35 cellular contexts compared by ENCODE assay signal in the genomic region with DNA sequence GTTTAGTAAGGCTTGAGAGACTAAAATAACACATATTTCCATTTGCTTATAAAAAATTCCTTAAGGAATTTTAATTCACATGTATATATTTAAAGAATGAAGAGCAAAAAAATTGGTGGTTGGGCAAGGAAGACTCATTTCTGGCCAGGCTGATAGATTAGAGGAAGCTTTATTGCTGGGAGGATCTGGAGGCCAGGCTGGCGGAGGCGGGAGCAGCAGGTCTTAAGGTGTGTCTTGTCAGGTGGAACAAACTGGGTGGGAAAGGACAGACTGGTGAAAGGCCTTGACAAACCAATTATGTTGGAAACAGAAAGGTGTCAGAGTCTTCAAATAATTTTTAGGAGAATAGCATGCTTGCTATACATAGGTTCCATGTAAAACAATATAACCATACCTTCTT.
"Had no signal": no experiment of that assay in that cellular context is flagged by ENCODE, and none has a peak within 500 bp of the region (broad histone marks: within the 10 kb centered on the region; RNA-seq: fewer than 3 reads in every experiment).

No MANE protein-coding gene starts in this region.

- H3K36me3 Mint-ChIP-seq: activated naive CD4-positive, alpha-beta T cell treated with anti-CD3 and anti-CD28 coated beads, Interleukin-2, amount 10 ng/mL, durations not matched to agents 7 days and 5 days; activated naive CD4-positive, alpha-beta T cell treated with anti-CD3 and anti-CD28 coated beads, Interleukin-2, amount 50 U/mL, for 24 hours; activated naive CD4-positive, alpha-beta T cell treated with anti-CD3 and anti-CD28 coated beads, Interleukin-2, amount 50 U/mL, for 72 hours; activated naive CD8-positive, alpha-beta T cell; activated naive CD8-positive, alpha-beta T cell treated with anti-CD3 and anti-CD28 coated beads for 36 hours; activated naive CD8-positive, alpha-beta T cell treated with anti-CD3 and anti-CD28 coated beads, Interleukin-2, amount 10 ng/mL, durations not matched to agents 7 days and 5 days had no signal

- ATAC-seq: activated naive CD4-positive, alpha-beta T cell treated with anti-CD3 and anti-CD28 coated beads, Interleukin-2, amount 50 U/mL, for 72 hours; activated naive CD8-positive, alpha-beta T cell treated with anti-CD3 and anti-CD28 coated beads, Interleukin-2, amount 50 U/mL, for 24 hours; activated T-cell treated with anti-CD3 and anti-CD28 coated beads, Interleukin-2, amount 50 U/mL, for 4 hours; activated T-cell treated with anti-CD3 and anti-CD28 coated beads, Interleukin-2, amount 50 U/mL, for 72 hours; activated T-helper 17 cell treated with anti-CD3 and anti-CD28 coated beads, Interleukin-2, amount 50 U/mL, for 72 hours; body of pancreas had no signal

- H3K4me3 Mint-ChIP-seq: activated naive CD4-positive, alpha-beta T cell treated with anti-CD3 and anti-CD28 coated beads for 36 hours; activated naive CD4-positive, alpha-beta T cell treated with anti-CD3 and anti-CD28 coated beads, Interleukin-2, amount 10 ng/mL, durations not matched to agents 7 days and 5 days; activated naive CD4-positive, alpha-beta T cell treated with anti-CD3 and anti-CD28 coated beads, Interleukin-2, amount 50 U/mL, for 24 hours; activated naive CD8-positive, alpha-beta T cell; activated naive CD8-positive, alpha-beta T cell treated with anti-CD3 and anti-CD28 coated beads for 36 hours; activated naive CD8-positive, alpha-beta T cell treated with anti-CD3 and anti-CD28 coated beads, Interleukin-2, amount 10 ng/mL, durations not matched to agents 7 days and 5 days; activated naive CD8-positive, alpha-beta T cell treated with anti-CD3 and anti-CD28 coated beads, Interleukin-2, amount 50 U/mL, for 24 hours; activated T-cell treated with anti-CD3 and anti-CD28 coated beads, Interleukin-2, amount 50 U/mL, for 24 hours; activated T-cell treated with anti-CD3 and anti-CD28 coated beads, Interleukin-2, amount 50 U/mL, for 4 hours; activated T-cell treated with anti-CD3 and anti-CD28 coated beads, Interleukin-2, amount 50 U/mL, for 72 hours; activated T-helper 1 cell treated with anti-CD3 and anti-CD28 coated beads, Interleukin-12 subunit alpha, Interleukin-12 subunit beta, Interleukin-2, Interleukin-4 antibody, amounts not matched to agents 30 ng/mL and 10 ng/mL and 1 ng/mL, durations not matched to agents 14 hours and 24 hours and 36 hours; activated T-helper 17 cell treated with anti-CD3 and anti-CD28 coated beads, Interleukin-2, amount 50 U/mL, for 72 hours; central memory CD8-positive, alpha-beta T cell had no signal

- H3K4me1 Mint-ChIP-seq: activated naive CD4-positive, alpha-beta T cell treated with anti-CD3 and anti-CD28 coated beads, Interleukin-2, amount 10 ng/mL, durations not matched to agents 7 days and 5 days; activated naive CD4-positive, alpha-beta T cell treated with anti-CD3 and anti-CD28 coated beads, Interleukin-2, amount 50 U/mL, for 24 hours; activated naive CD8-positive, alpha-beta T cell treated with anti-CD3 and anti-CD28 coated beads for 36 hours; activated naive CD8-positive, alpha-beta T cell treated with anti-CD3 and anti-CD28 coated beads, Interleukin-2, amount 10 ng/mL, durations not matched to agents 7 days and 5 days; activated naive CD8-positive, alpha-beta T cell treated with anti-CD3 and anti-CD28 coated beads, Interleukin-2, amount 50 U/mL, for 24 hours; activated T-helper 17 cell treated with anti-CD3 and anti-CD28 coated beads, Interleukin-2, amount 50 U/mL, for 72 hours; central memory CD8-positive, alpha-beta T cell had no signal

- H3K27me3 Mint-ChIP-seq: activated naive CD4-positive, alpha-beta T cell treated with anti-CD3 and anti-CD28 coated beads, Interleukin-2, amount 10 ng/mL, durations not matched to agents 7 days and 5 days; activated naive CD4-positive, alpha-beta T cell treated with anti-CD3 and anti-CD28 coated beads, Interleukin-2, amount 50 U/mL, for 24 hours; activated naive CD8-positive, alpha-beta T cell; activated naive CD8-positive, alpha-beta T cell treated with anti-CD3 and anti-CD28 coated beads for 36 hours; activated naive CD8-positive, alpha-beta T cell treated with anti-CD3 and anti-CD28 coated beads, Interleukin-2, amount 10 ng/mL, durations not matched to agents 7 days and 5 days; activated naive CD8-positive, alpha-beta T cell treated with anti-CD3 and anti-CD28 coated beads, Interleukin-2, amount 50 U/mL, for 24 hours; activated T-cell treated with anti-CD3 and anti-CD28 coated beads, Interleukin-2, amount 50 U/mL, for 24 hours; activated T-helper 17 cell treated with anti-CD3 and anti-CD28 coated beads, Interleukin-2, amount 50 U/mL, for 72 hours; brain; central memory CD8-positive, alpha-beta T cell had no signal

- H3K27ac Mint-ChIP-seq: activated naive CD4-positive, alpha-beta T cell treated with anti-CD3 and anti-CD28 coated beads for 36 hours; activated naive CD4-positive, alpha-beta T cell treated with anti-CD3 and anti-CD28 coated beads, Interleukin-2, amount 10 ng/mL, durations not matched to agents 7 days and 5 days; activated naive CD4-positive, alpha-beta T cell treated with anti-CD3 and anti-CD28 coated beads, Interleukin-2, amount 50 U/mL, for 24 hours; activated naive CD4-positive, alpha-beta T cell treated with anti-CD3 and anti-CD28 coated beads, Interleukin-2, amount 50 U/mL, for 72 hours; activated naive CD8-positive, alpha-beta T cell; activated naive CD8-positive, alpha-beta T cell treated with anti-CD3 and anti-CD28 coated beads for 36 hours; activated naive CD8-positive, alpha-beta T cell treated with anti-CD3 and anti-CD28 coated beads, Interleukin-2, amount 10 ng/mL, durations not matched to agents 7 days and 5 days; activated naive CD8-positive, alpha-beta T cell treated with anti-CD3 and anti-CD28 coated beads, Interleukin-2, amount 50 U/mL, for 24 hours; activated T-cell treated with anti-CD3 and anti-CD28 coated beads, Interleukin-2, amount 50 U/mL, for 24 hours; activated T-cell treated with anti-CD3 and anti-CD28 coated beads, Interleukin-2, amount 50 U/mL, for 72 hours; activated T-helper 1 cell treated with anti-CD3 and anti-CD28 coated beads, Interleukin-12 subunit alpha, Interleukin-12 subunit beta, Interleukin-2, Interleukin-4 antibody, amounts not matched to agents 30 ng/mL and 10 ng/mL and 1 ng/mL, durations not matched to agents 14 hours and 24 hours and 36 hours; activated T-helper 17 cell treated with anti-CD3 and anti-CD28 coated beads, Interleukin-2, amount 50 U/mL, for 72 hours; activated T-helper 2 cell treated with anti-CD3 and anti-CD28 coated beads, Interferon-gamma antibody, Interleukin-2, Interleukin-4, amounts not matched to agents 10 μg/mL and 5 μg/mL and 100 μg/mL, durations not matched to agents 14 hours and 24 hours and 36 hours had no signal

- H3K9me3 Mint-ChIP-seq: activated naive CD4-positive, alpha-beta T cell treated with anti-CD3 and anti-CD28 coated beads, Interleukin-2, amount 50 U/mL, for 24 hours; activated naive CD4-positive, alpha-beta T cell treated with anti-CD3 and anti-CD28 coated beads, Interleukin-2, amount 50 U/mL, for 72 hours; activated naive CD8-positive, alpha-beta T cell treated with anti-CD3 and anti-CD28 coated beads, Interleukin-2, amount 10 ng/mL, durations not matched to agents 7 days and 5 days; activated naive CD8-positive, alpha-beta T cell treated with anti-CD3 and anti-CD28 coated beads, Interleukin-2, amount 50 U/mL, for 24 hours; activated T-helper 1 cell treated with anti-CD3 and anti-CD28 coated beads, Interleukin-12 subunit alpha, Interleukin-12 subunit beta, Interleukin-2, Interleukin-4 antibody, amounts not matched to agents 30 ng/mL and 10 ng/mL and 1 ng/mL, durations not matched to agents 14 hours and 24 hours and 36 hours; activated T-helper 17 cell treated with anti-CD3 and anti-CD28 coated beads, Interleukin-2, amount 50 U/mL, for 72 hours; brain had no signal

- DNase-seq: activated effector memory CD4-positive, alpha-beta T cell treated with anti-CD3 and anti-CD28 coated beads, Interleukin-2, amount 50 U/mL, for 16 hours; activated effector memory CD4-positive, alpha-beta T cell treated with Interleukin-2 at 50 U/mL for 16 hours; activated gamma-delta T cell; activated gamma-delta T cell treated with Interleukin-2 at 50 U/mL for 16 hours; activated naive CD4-positive, alpha-beta T cell; activated naive CD4-positive, alpha-beta T cell treated with anti-CD3 and anti-CD28 coated beads for 36 hours; activated naive CD4-positive, alpha-beta T cell treated with anti-CD3 and anti-CD28 coated beads, Interleukin-2, amount 10 ng/mL, durations not matched to agents 7 days and 5 days; activated naive CD4-positive, alpha-beta T cell treated with anti-CD3 and anti-CD28 coated beads, Interleukin-2, amount 50 U/mL, for 16 hours; activated naive CD4-positive, alpha-beta T cell treated with Interleukin-2 at 50 U/mL for 16 hours; activated naive CD8-positive, alpha-beta T cell treated with anti-CD3 and anti-CD28 coated beads for 36 hours; activated naive CD8-positive, alpha-beta T cell treated with anti-CD3 and anti-CD28 coated beads, Interleukin-2, amount 10 ng/mL, durations not matched to agents 7 days and 5 days; activated naive CD8-positive, alpha-beta T cell treated with anti-CD3 and anti-CD28 coated beads, Interleukin-2, amount 50 U/mL, for 24 hours; activated T-cell treated with anti-CD3 and anti-CD28 coated beads, Interleukin-2, amount 50 U/mL, for 1 hour; activated T-cell treated with anti-CD3 and anti-CD28 coated beads, Interleukin-2, amount 50 U/mL, for 24 hours; activated T-cell treated with anti-CD3 and anti-CD28 coated beads, Interleukin-2, amount 50 U/mL, for 4 hours; activated T-cell treated with anti-CD3 and anti-CD28 coated beads, Interleukin-2, amount 50 U/mL, for 48 hours; activated T-cell treated with anti-CD3 and anti-CD28 coated beads, Interleukin-2, amount 50 U/mL, for 72 hours; adrenal gland; amniotic stem cell; amygdala; anterior cingulate cortex; aorta; body of pancreas; brain microvascular endothelial cell; caudate nucleus; central memory CD4-positive, alpha-beta T cell; cerebellar nuclear complex had no signal
